ENCODE assay signal across 19 cellular contexts in genomic region chr2:109422758-109423500, GRCh38.
"Had no signal": no experiment of that assay in that cellular context is flagged by ENCODE, and none has a peak within 500 bp of the region (broad histone marks: within the 10 kb centered on the region; RNA-seq: fewer than 3 reads in every experiment).

No MANE protein-coding gene starts in this region.

- DNase-seq: effector memory CD4-positive, alpha-beta T cell; immature natural killer cell; left cardiac atrium; left ventricle myocardium inferior; mesendoderm; naive B cell; stimulated activated CD4-positive, alpha-beta T cell treated with anti-CD3 and anti-CD28 coated beads, Interleukin-15, amount 100 ng/mL, for 24 hours; stimulated activated CD4-positive, alpha-beta T cell treated with anti-CD3 and anti-CD28 coated beads, Interleukin-2, amount 100 ng/mL, for 24 hours; stimulated activated CD4-positive, alpha-beta T cell treated with anti-CD3 and anti-CD28 coated beads, Interleukin-4, amount 100 ng/mL, for 4 hours; stimulated activated naive B cell treated with anti-CD40 and anti-IgM and Interleukin-4, amounts not matched to agents 10 μg/mL and 1 μg/mL and 100 μg/mL, for 72 hours; stimulated activated naive CD8-positive, alpha-beta T cell treated with anti-CD3 and anti-CD28 coated beads, Interleukin-15, amount 100 ng/mL, for 72 hours; testis had no signal

- H3K27ac ChIP-seq: left ventricle myocardium inferior, testis, transverse colon had no signal

- H3K9me3 ChIP-seq: left ventricle myocardium inferior, testis, transverse colon had no signal

- H3K4me1 ChIP-seq: left ventricle myocardium inferior, testis, transverse colon had no signal

- H3K36me3 ChIP-seq: left ventricle myocardium inferior, transverse colon had no signal

- H3K4me1 Mint-ChIP-seq: central memory CD8-positive, alpha-beta T cell; immature natural killer cell; stimulated activated naive B cell treated with anti-CD40 and anti-IgM and Interleukin-4, amounts not matched to agents 10 μg/mL and 1 μg/mL and 100 μg/mL, for 72 hours; stimulated activated naive CD8-positive, alpha-beta T cell treated with anti-CD3 and anti-CD28 coated beads, Interleukin-15, amount 100 ng/mL, for 72 hours had no signal

- H3K9me3 Mint-ChIP-seq: central memory CD8-positive, alpha-beta T cell; immature natural killer cell; naive B cell; stimulated activated naive B cell treated with anti-CD40 and anti-IgM and Interleukin-4, amounts not matched to agents 10 μg/mL and 1 μg/mL and 100 μg/mL, for 72 hours; stimulated activated naive CD8-positive, alpha-beta T cell treated with anti-CD3 and anti-CD28 coated beads, Interleukin-15, amount 100 ng/mL, for 72 hours had no signal

- H3K27ac Mint-ChIP-seq: immature natural killer cell; naive B cell; nephron; stimulated activated naive B cell treated with anti-CD40 and anti-IgM and Interleukin-4, amounts not matched to agents 10 μg/mL and 1 μg/mL and 100 μg/mL, for 72 hours; stimulated activated naive CD8-positive, alpha-beta T cell treated with anti-CD3 and anti-CD28 coated beads, Interleukin-15, amount 100 ng/mL, for 72 hours had no signal

- H3K4me3 Mint-ChIP-seq: central memory CD8-positive, alpha-beta T cell; immature natural killer cell; naive B cell; nephron; stimulated activated naive B cell treated with anti-CD40 and anti-IgM and Interleukin-4, amounts not matched to agents 10 μg/mL and 1 μg/mL and 100 μg/mL, for 72 hours; stimulated activated naive CD8-positive, alpha-beta T cell treated with anti-CD3 and anti-CD28 coated beads, Interleukin-15, amount 100 ng/mL, for 72 hours had no signal

- H3K27me3 Mint-ChIP-seq: naive B cell; stimulated activated naive B cell treated with anti-CD40 and anti-IgM and Interleukin-4, amounts not matched to agents 10 μg/mL and 1 μg/mL and 100 μg/mL, for 72 hours; stimulated activated naive CD8-positive, alpha-beta T cell treated with anti-CD3 and anti-CD28 coated beads, Interleukin-15, amount 100 ng/mL, for 72 hours had no signal

- H3K36me3 Mint-ChIP-seq: immature natural killer cell; stimulated activated naive B cell treated with anti-CD40 and anti-IgM and Interleukin-4, amounts not matched to agents 10 μg/mL and 1 μg/mL and 100 μg/mL, for 72 hours had no signal

- FAIRE-seq: endometrium, frontal cortex, keratinocyte had no signal

- H3K27me3 ChIP-seq: testis, transverse colon had no signal

- H3K4me3 ChIP-seq: left ventricle myocardium inferior, lung, testis, transverse colon had no signal
